Comparison of ENCODE assay signal across 8 cellular contexts in the genomic region with DNA sequence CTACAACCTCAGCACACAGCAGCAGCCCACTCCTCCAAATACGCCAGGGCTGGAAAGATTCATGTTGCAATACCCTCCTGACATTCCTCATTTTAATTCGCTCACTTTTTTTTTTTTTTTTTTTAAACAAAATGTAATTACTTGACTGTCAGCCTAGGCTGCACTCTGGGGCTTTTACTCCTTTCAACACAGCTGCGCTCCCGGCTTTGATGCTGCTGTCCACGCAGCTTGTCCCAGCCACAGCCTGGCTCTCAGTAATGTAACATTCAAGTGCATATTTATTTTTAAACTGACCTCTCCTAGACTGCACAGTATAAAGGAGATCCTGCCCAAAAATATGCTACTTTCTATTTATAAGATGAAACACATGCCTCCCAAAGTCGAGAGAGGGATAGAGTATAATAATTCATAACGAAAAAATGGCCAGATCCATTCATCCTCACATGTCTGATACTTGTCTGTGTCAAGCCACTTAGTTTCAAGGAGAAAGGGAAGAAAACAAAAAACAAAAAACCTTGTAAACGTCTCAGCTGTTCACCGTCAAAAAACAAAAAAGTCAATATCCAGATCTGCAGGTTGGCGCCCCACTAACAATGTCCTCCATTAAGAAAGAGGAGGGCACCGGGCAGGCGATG. TPM values are rescaled to one million over a fixed set of nuclear protein-coding genes. Genes with fewer than 3 reads are reported as not detected.
A peak's percentile ranks its signal among the peaks of the same experiment; 100 is the strongest.
DNase-seq lines count a peak whose midpoint lies in the region; ATAC-seq, FAIRE-seq and TF ChIP-seq lines count a peak whose summit lies in the region.

No MANE protein-coding gene starts in this region.

- H4K20me1 ChIP-seq in GM12878 (ENCODE audit: control insufficient read depth, insufficient read depth) (0 out of 2 replicates have a peak, but pooled peaks cover 3% of the 10 kb centered on the region), HepG2 (ENCODE audit: insufficient read depth, low read length) (no peaks in the 10 kb centered on the region; the same call in 1 of the 2 replicates)

- peaks cover 50% of the 10 kb centered on the region for H3K4me1 Mint-ChIP-seq in activated CD4-positive, alpha-beta T cell treated with anti-CD3 and anti-CD28 coated beads for 36 hours

- POLR2A ChIA-PET in activated CD4-positive, alpha-beta T cell treated with anti-CD3 and anti-CD28 coated beads for 36 hours (lab: Charles Lee) = interaction anchor here (0.6 to 2.2 kb wide), 2 partner anchors 16 to 708 kb away, joined by 4 to 6 read pairs; no protein-coding TSS in a partner anchor
- POLR2A ChIA-PET in GM12878 (lab: Charles Lee) = interaction anchor here (0.6 to 9.9 kb wide), 10 partner anchors 14 to 121 kb away, joined by 3 to 171 read pairs (median 6); no protein-coding TSS in a partner anchor
- POLR2A ChIA-PET in HepG2 (lab: Yijun Ruan, JAX) = no interaction called here

- TF ChIP-seq CTCF in GM12878 (IDR thresholded peaks at IDR 0.05 in 2 of 3, conservative IDR thresholded peaks at IDR 0.05 in 1 of 3; ENCODE audit: control insufficient read depth in 2 of 3, extremely low read depth in 1 of 3, insufficient read depth in 1 of 3, low read depth in 3 of 3, low read length in 3 of 3) (no peak), HepG2 (CRISPR knock-in tag; IDR thresholded peaks at IDR 0.05) (no peak), tibial artery (IDR thresholded peaks at IDR 0.05) (no peak)

- no peak for TF ChIP-seq POLR2A in GM12878 (IDR thresholded peaks at IDR 0.05; ENCODE audit: low read depth, low read length)
- no peak for TF ChIP-seq POLR2A in HepG2 (IDR thresholded peaks at IDR 0.05; ENCODE audit: insufficient read depth in 1 of 2, low read depth in 2 of 2, low read length in 2 of 2)

- peak overlapping the region; percentile 46 for H3K4me2 ChIP-seq in GM12878 (ENCODE audit: control insufficient read depth, insufficient read depth)
- H3K4me2 ChIP-seq in HepG2 (ENCODE audit: low read depth, low read length) = peak overlapping the region; percentile 86

- FAIRE-seq in GM12878 (lab: Jason Lieb, UNC) (no peak), HepG2 (lab: Jason Lieb, UNC) (no peak)

- no peaks in the 10 kb centered on the region for H3K9me3 ChIP-seq in GM12878 (replicated peaks; ENCODE audit: control insufficient read depth, insufficient read depth, low read length)
- no peaks in the 10 kb centered on the region for H3K9me3 ChIP-seq in HepG2 (ENCODE audit: low read length)
- no peaks in the 10 kb centered on the region for H3K9me3 ChIP-seq in tibial artery

- H3K4me3 ChIP-seq in GM12878 (peak overlapping the region; percentile 82), HepG2 (replicated peaks in 1 of 3; ENCODE audit: insufficient read depth in 1 of 3, low read depth in 2 of 3, low read length in 3 of 3) (peak overlapping the region in 1 of 3 experiments; percentile 73; a peak in 1 of 6 replicates), tibial artery (peak overlapping the region; percentile 74 to 97)

- H3K27ac ChIP-seq in GM12878 (ENCODE audit: control insufficient read depth, insufficient read depth) (peak overlapping the region; percentile 77), HepG2 (ENCODE audit: extremely low read length, insufficient read depth, low read length) (no peak overlapping the region), tibial artery (peak overlapping the region; percentile 97)

- no peak for TF ChIP-seq EP300 in GM12878 (IDR thresholded peaks at IDR 0.05; ENCODE audit: borderline replicate concordance in 1 of 2, control insufficient read depth in 1 of 2, low read depth in 2 of 2, low read length in 2 of 2)
- TF ChIP-seq EP300 in HepG2 (IDR thresholded peaks at IDR 0.05; ENCODE audit: low read depth in 2 of 2, low read length in 2 of 2) = no peak
- TF ChIP-seq EP300 in HepG2 (CRISPR knock-in tag; IDR thresholded peaks at IDR 0.05; ENCODE audit: borderline replicate concordance) = no peak

- peak overlapping the region; percentile 83 for H3K4me3 Mint-ChIP-seq in activated CD4-positive, alpha-beta T cell treated with anti-CD3 and anti-CD28 coated beads for 36 hours

- DNase-seq in activated CD4-positive, alpha-beta T cell treated with anti-CD3 and anti-CD28 coated beads for 36 hours = no peak
- no peak for DNase-seq in activated CD4-positive, alpha-beta T cell treated with anti-CD3 and anti-CD28 coated beads, Interleukin-2, amount 50 U/mL, for 4 hours
- no peak for DNase-seq in GM12878 (ENCODE audit: low read depth, low spot score)
- DNase-seq in HepG2 (ENCODE audit: low spot score) = no peak
- DNase-seq in tibial artery = no peak
- no peak for DNase-seq in C1 segment of cervical spinal cord (lab: John Stamatoyannopoulos, UW)

- RAD21 ChIA-PET in GM12878 (lab: Charles Lee; ENCODE audit: unreplicated experiment) = interaction anchor here (0.9 to 7.8 kb wide), 17 partner anchors 11 to 293 kb away, joined by 3 to 127 read pairs (median 4); no protein-coding TSS in a partner anchor

- H3K79me2 ChIP-seq in GM12878 (ENCODE audit: control insufficient read depth, insufficient read depth, low read length) = peaks cover 66% of the 10 kb centered on the region
- no peaks in the 10 kb centered on the region for H3K79me2 ChIP-seq in HepG2 (ENCODE audit: insufficient read depth, low read length)

- CTCF ChIA-PET in activated CD4-positive, alpha-beta T cell treated with anti-CD3 and anti-CD28 coated beads for 36 hours (lab: Charles Lee) = interaction anchor here (0.6 to 1.5 kb wide), 6 partner anchors 85 to 275 kb away, joined by 3 to 6 read pairs (median 4); no protein-coding TSS in a partner anchor
- CTCF ChIA-PET in GM12878 (lab: Yijun Ruan, JAX) = interaction anchor here (0.8 to 3.2 kb wide), 12 partner anchors 9 to 255 kb away, joined by 3 to 15 read pairs (median 8); no protein-coding TSS in a partner anchor
- CTCF ChIA-PET in HepG2 (lab: Yijun Ruan, JAX; ENCODE audit: low intra/inter-chr PET ratio, low total read pairs) = no interaction called here

- ATAC-seq in activated CD4-positive, alpha-beta T cell treated with anti-CD3 and anti-CD28 coated beads for 36 hours = no peak
- ATAC-seq in GM12878 = no peak
- ATAC-seq in HepG2 = no peak
- ATAC-seq in HG03135 (IDR thresholded peaks at IDR 0.05; ENCODE audit: unreplicated experiment) = no peak
- ATAC-seq in HG02970 (IDR thresholded peaks at IDR 0.05; ENCODE audit: low FRiP score, unreplicated experiment) = no peak

- H3K27me3 Mint-ChIP-seq in activated CD4-positive, alpha-beta T cell treated with anti-CD3 and anti-CD28 coated beads for 36 hours = no peaks in the 10 kb centered on the region

- TF ChIP-seq RAD21 in GM12878 (IDR thresholded peaks at IDR 0.05; ENCODE audit: insufficient read depth, low read depth, low read length) = 0 out of 2 replicates have a peak, but pooled peaks have one; percentile 7
- no peak for TF ChIP-seq RAD21 in HepG2 (CRISPR knock-in tag; IDR thresholded peaks at IDR 0.05)

- H3K36me3 Mint-ChIP-seq in activated CD4-positive, alpha-beta T cell treated with anti-CD3 and anti-CD28 coated beads for 36 hours (ENCODE audit: low read depth) = peaks cover 10% of the 10 kb centered on the region

- SMC1A ChIA-PET in GM12878 (lab: Charles Lee; ENCODE audit: uncharacterized antibody, unreplicated experiment) = interaction anchor here (0.6 to 14.0 kb wide), 21 partner anchors 9 to 1052 kb away, joined by 3 to 246 read pairs (median 6); no protein-coding TSS in a partner anchor

- H3K9me3 Mint-ChIP-seq in activated CD4-positive, alpha-beta T cell treated with anti-CD3 and anti-CD28 coated beads for 36 hours (ENCODE audit: low read depth) = no peaks in the 10 kb centered on the region

- H3K27me3 ChIP-seq in GM12878 (replicated peaks in 1 of 2; ENCODE audit: control insufficient read depth in 2 of 2, insufficient read depth in 2 of 2, low read length in 1 of 2) (no peaks in the 10 kb centered on the region), HepG2 (ENCODE audit: control insufficient read depth in 1 of 2, insufficient read depth in 2 of 2, low read length in 2 of 2) (peaks cover 11 to 56% of the 10 kb centered on the region in 2 experiments), tibial artery (no peaks in the 10 kb centered on the region)

- H2AFZ ChIP-seq in GM12878 (ENCODE audit: control insufficient read depth, low read depth, low read length) = no peak overlapping the region
- H2AFZ ChIP-seq in HepG2 (ENCODE audit: low read length) = no peak overlapping the region

- no TSS peak for BruUV-seq in GM12878 (replicated peaks; lab: Mats Ljungman, UMichigan)
- BruUV-seq in HepG2 (replicated peaks; lab: Mats Ljungman, UMichigan) = no TSS peak

- H3K4me1 ChIP-seq in GM12878 (ENCODE audit: control insufficient read depth, insufficient read depth, low read length) = peaks cover 3% of the 10 kb centered on the region; the same call in 1 of the 2 replicates
- H3K4me1 ChIP-seq in HepG2 (ENCODE audit: insufficient read depth, low read length) = peaks cover 15% of the 10 kb centered on the region
- H3K4me1 ChIP-seq in tibial artery = peaks cover 0 to 48% (median 31%) of the 10 kb centered on the region in 4 donors

- H3K9ac ChIP-seq in GM12878 (ENCODE audit: control insufficient read depth, insufficient read depth, low read length) (peak overlapping the region; percentile 84), HepG2 (ENCODE audit: insufficient read depth, low read depth, low read length) (no peak overlapping the region)

- peaks cover 2 to 13% of the 10 kb centered on the region in 2 experiments; a peak in 3 of 4 replicates for H3K36me3 ChIP-seq in GM12878 (ENCODE audit: control insufficient read depth in 2 of 2, insufficient read depth in 2 of 2, low read length in 1 of 2)
- H3K36me3 ChIP-seq in HepG2 (replicated peaks in 1 of 2; ENCODE audit: control insufficient read depth in 1 of 2, insufficient read depth in 2 of 2, low read length in 2 of 2) = no peaks in the 10 kb centered on the region
- H3K36me3 ChIP-seq in tibial artery = peaks cover 0 to 6% (median 0%) of the 10 kb centered on the region in 3 donors

- peak overlapping the region; percentile 81 for H3K27ac Mint-ChIP-seq in activated CD4-positive, alpha-beta T cell treated with anti-CD3 and anti-CD28 coated beads for 36 hours

- in situ Hi-C loops in GM12878 (cut with MboI) = no loop called here
- in situ Hi-C loops in HepG2 (cut with HindIII; ENCODE audit: extremely low pct_ligation_motif_present, low pct_unique_long_range_greater_than_20kb) = no loop called here

- intact Hi-C loops in activated CD4-positive, alpha-beta T cell treated with anti-CD3 and anti-CD28 coated beads for 36 hours (cut with DNase I, micrococcal nuclease) = loop anchor here (1.0 to 5.0 kb wide), 12 partner anchors 14 to 707 kb away; a partner anchor contains a TSS
- intact Hi-C loops in GM12878 (cut with micrococcal nuclease; ENCODE audit: unreplicated experiment) = loop anchor here (2.0 to 5.0 kb wide), 4 partner anchors 14 to 256 kb away; no protein-coding TSS in a partner anchor
- intact Hi-C loops in HepG2 (cut with micrococcal nuclease; ENCODE audit: unreplicated experiment) = no loop called here
- intact Hi-C loops in tibial artery (cut with DNase I; ENCODE audit: low total_unique reads) = loop anchor here (5.0 kb wide), 1 partner anchor 143 kb away; no protein-coding TSS in a partner anchor

- WGBS in GM12878 (ENCODE audit: insufficient coverage, insufficient replicate concordance, low lambda C conversion rate, missing lambda C conversion rate) = 6% methylated on average over 12 of the region's 12 CpGs
- WGBS in HepG2 (ENCODE audit: low lambda C conversion rate) = 41% methylated on average over 12 of the region's 12 CpGs

RNA-seq across cellular contexts. Expression of a gene that starts 0.9 kb away (rescaled TPM):
- total RNA-seq in activated CD4-positive, alpha-beta T cell treated with anti-CD3 and anti-CD28 coated beads for 36 hours = 10 to 100 TPM; 16.4 to 25.2 TPM
- 36.3 and 37.4 TPM in 2 replicates for total RNA-seq in GM12878 (2013; cell fraction: nucleolus; rRNA removed)
- 36.2 and 36.9 TPM in 2 replicates for total RNA-seq in GM12878 (2014; rRNA removed)
- total RNA-seq in GM12878 (2014; rRNA removed; fragmentation: Illumina TruSeq; extraction: Trizol) = 44.6 and 46.5 TPM in 2 replicates
- total RNA-seq in GM12878 (2021) = 63.1 and 67.6 TPM in 2 replicates
- 8.8 TPM for polyA plus RNA-seq in GM12878 (2011; ENCODE audit: low read depth)
- polyA plus RNA-seq in GM12878 (2011; rRNA removed) = 47.3 and 47.4 TPM in 2 replicates
- polyA plus RNA-seq in GM12878 (2011; cell fraction: cytosol; rRNA removed) = 51.0 and 62.8 TPM in 2 replicates
- 33.6 and 47.7 TPM in 2 replicates for polyA plus RNA-seq in GM12878 (2011; cell fraction: nucleus; rRNA removed)
- 13.6 and 28.5 TPM in 2 replicates for polyA plus RNA-seq in GM12878 (2012)
- 86.9 and 109 TPM in 2 replicates for polyA plus RNA-seq in GM12878 (2014; fragmentation: Illumina TruSeq; extraction: Trizol)
- 10 to 100 TPM; 11.8 to 16.1 TPM for polyA plus RNA-seq in GM12878 (2014; fragmentation: Nextera tagmentation; extraction: Ambion mirVana)
- 59.1 and 61.4 TPM in 2 replicates for polyA plus RNA-seq in GM12878 (2014; rRNA removed)
- 10 to 100 TPM; 58.4 to 66.1 TPM for polyA plus RNA-seq in GM12878 (2016; fragmentation: Nextera tagmentation; extraction: Ambion mirVana)
- polyA minus RNA-seq in GM12878 (2011; rRNA and poly(A)+ RNA removed) = 32.6 and 52.1 TPM in 2 replicates
- polyA minus RNA-seq in GM12878 (2011; cell fraction: cytosol; rRNA and poly(A)+ RNA removed) = 18.0 and 24.0 TPM in 2 replicates
- polyA minus RNA-seq in GM12878 (2011; cell fraction: nucleus; rRNA and poly(A)+ RNA removed) = 19.7 and 24.1 TPM in 2 replicates
- not detected in 2 replicates for total RNA-seq in HepG2 (2016; rRNA removed; fragmentation: Illumina TruSeq; extraction: Trizol)
- not detected in 2 replicates for total RNA-seq in HepG2 (2016; cell fraction: cytosol; rRNA removed; fragmentation: Illumina TruSeq; extraction: Trizol; ENCODE audit: low read depth)
- not detected in 2 replicates for total RNA-seq in HepG2 (2016; cell fraction: insoluble cytoplasmic fraction; rRNA removed; fragmentation: Illumina TruSeq; extraction: Trizol)
- total RNA-seq in HepG2 (2016; cell fraction: membrane; rRNA removed; fragmentation: Illumina TruSeq; extraction: Trizol) = not detected in 2 replicates
- total RNA-seq in HepG2 (2016; cell fraction: nucleus; rRNA removed; fragmentation: Illumina TruSeq; extraction: Trizol) = not detected in 2 replicates
- polyA plus RNA-seq in HepG2 (2011; rRNA removed) = 0.01 TPM in 1 of 2 replicates, not detected in the other
- polyA plus RNA-seq in HepG2 (2011; cell fraction: cytosol; rRNA removed) = 0.07 and 0.10 TPM in 2 replicates
- polyA plus RNA-seq in HepG2 (2011; cell fraction: nucleus; rRNA removed) = not detected in 2 replicates
- not detected in 2 replicates for polyA plus RNA-seq in HepG2 (2012)
- polyA plus RNA-seq in HepG2 (2016; cell fraction: cytosol; fragmentation: Illumina TruSeq; extraction: Trizol; ENCODE audit: low read depth) = not detected in 2 replicates
- 0.04 TPM in 1 of 2 replicates, not detected in the other for polyA plus RNA-seq in HepG2 (2016; cell fraction: insoluble cytoplasmic fraction; fragmentation: Illumina TruSeq; extraction: Trizol; ENCODE audit: low read depth)
- 0.05 TPM in 1 of 2 replicates, not detected in the other for polyA plus RNA-seq in HepG2 (2016; cell fraction: membrane; fragmentation: Illumina TruSeq; extraction: Trizol; ENCODE audit: low read depth)
- polyA plus RNA-seq in HepG2 (2016; cell fraction: nucleus; fragmentation: Illumina TruSeq; extraction: Trizol; ENCODE audit: insufficient read depth, low read depth) = not detected in 2 replicates
- polyA minus RNA-seq in HepG2 (2011; rRNA and poly(A)+ RNA removed; ENCODE audit: low replicate concordance) = 4.4 TPM in 1 of 2 replicates, not detected in the other
- polyA minus RNA-seq in HepG2 (2011; cell fraction: cytosol; rRNA and poly(A)+ RNA removed) = not detected in 2 replicates
- not detected in 2 replicates for polyA minus RNA-seq in HepG2 (2011; cell fraction: nucleus; rRNA and poly(A)+ RNA removed)

Comparison
In these comparisons a context has a peak if more than half of its experiments do, and no peak if none do; other contexts are left out.
1. RNA of a gene that starts 0.9 kb away (total RNA-seq): 36.2 to 67.6 TPM in GM12878 and 16.4 to 25.2 TPM in activated CD4-positive, alpha-beta T cell treated with anti-CD3 and anti-CD28 coated beads for 36 hours; not detected in HepG2; every median in the first group is over 10 times any median in the second.